In the genomic region with DNA sequence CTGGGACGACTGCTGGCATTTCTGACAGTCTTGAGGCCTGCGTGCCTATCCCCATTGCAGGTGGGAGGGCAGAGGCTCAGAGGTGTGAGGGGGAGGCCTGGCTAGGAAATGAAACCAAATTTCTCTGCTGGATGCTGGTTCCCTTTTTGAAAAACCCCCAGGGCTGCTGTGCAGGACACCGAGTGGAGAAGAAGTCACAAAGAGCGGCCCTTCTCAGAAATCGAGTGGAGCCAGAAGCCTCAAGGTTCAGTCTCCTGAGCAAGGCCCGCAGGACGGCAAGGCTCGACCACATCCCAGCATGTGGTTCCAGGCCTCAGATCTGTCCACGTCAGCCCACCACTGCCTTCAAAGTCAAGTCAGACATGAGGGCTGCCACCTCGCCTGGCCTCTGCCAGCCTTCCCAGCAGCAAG, we compare ENCODE assay signal across 1 cellular context.
A peak's percentile ranks its signal among the peaks of the same experiment; 100 is the strongest.
TF ChIP-seq lines count a peak whose summit lies in the region.

No MANE protein-coding gene starts in this region.

TF ChIP-seq in K562, 482 proteins besides CTCF, POLR2A, EP300 and RAD21 (continued from another document):
- TF ChIP-seq, protein P1, sequence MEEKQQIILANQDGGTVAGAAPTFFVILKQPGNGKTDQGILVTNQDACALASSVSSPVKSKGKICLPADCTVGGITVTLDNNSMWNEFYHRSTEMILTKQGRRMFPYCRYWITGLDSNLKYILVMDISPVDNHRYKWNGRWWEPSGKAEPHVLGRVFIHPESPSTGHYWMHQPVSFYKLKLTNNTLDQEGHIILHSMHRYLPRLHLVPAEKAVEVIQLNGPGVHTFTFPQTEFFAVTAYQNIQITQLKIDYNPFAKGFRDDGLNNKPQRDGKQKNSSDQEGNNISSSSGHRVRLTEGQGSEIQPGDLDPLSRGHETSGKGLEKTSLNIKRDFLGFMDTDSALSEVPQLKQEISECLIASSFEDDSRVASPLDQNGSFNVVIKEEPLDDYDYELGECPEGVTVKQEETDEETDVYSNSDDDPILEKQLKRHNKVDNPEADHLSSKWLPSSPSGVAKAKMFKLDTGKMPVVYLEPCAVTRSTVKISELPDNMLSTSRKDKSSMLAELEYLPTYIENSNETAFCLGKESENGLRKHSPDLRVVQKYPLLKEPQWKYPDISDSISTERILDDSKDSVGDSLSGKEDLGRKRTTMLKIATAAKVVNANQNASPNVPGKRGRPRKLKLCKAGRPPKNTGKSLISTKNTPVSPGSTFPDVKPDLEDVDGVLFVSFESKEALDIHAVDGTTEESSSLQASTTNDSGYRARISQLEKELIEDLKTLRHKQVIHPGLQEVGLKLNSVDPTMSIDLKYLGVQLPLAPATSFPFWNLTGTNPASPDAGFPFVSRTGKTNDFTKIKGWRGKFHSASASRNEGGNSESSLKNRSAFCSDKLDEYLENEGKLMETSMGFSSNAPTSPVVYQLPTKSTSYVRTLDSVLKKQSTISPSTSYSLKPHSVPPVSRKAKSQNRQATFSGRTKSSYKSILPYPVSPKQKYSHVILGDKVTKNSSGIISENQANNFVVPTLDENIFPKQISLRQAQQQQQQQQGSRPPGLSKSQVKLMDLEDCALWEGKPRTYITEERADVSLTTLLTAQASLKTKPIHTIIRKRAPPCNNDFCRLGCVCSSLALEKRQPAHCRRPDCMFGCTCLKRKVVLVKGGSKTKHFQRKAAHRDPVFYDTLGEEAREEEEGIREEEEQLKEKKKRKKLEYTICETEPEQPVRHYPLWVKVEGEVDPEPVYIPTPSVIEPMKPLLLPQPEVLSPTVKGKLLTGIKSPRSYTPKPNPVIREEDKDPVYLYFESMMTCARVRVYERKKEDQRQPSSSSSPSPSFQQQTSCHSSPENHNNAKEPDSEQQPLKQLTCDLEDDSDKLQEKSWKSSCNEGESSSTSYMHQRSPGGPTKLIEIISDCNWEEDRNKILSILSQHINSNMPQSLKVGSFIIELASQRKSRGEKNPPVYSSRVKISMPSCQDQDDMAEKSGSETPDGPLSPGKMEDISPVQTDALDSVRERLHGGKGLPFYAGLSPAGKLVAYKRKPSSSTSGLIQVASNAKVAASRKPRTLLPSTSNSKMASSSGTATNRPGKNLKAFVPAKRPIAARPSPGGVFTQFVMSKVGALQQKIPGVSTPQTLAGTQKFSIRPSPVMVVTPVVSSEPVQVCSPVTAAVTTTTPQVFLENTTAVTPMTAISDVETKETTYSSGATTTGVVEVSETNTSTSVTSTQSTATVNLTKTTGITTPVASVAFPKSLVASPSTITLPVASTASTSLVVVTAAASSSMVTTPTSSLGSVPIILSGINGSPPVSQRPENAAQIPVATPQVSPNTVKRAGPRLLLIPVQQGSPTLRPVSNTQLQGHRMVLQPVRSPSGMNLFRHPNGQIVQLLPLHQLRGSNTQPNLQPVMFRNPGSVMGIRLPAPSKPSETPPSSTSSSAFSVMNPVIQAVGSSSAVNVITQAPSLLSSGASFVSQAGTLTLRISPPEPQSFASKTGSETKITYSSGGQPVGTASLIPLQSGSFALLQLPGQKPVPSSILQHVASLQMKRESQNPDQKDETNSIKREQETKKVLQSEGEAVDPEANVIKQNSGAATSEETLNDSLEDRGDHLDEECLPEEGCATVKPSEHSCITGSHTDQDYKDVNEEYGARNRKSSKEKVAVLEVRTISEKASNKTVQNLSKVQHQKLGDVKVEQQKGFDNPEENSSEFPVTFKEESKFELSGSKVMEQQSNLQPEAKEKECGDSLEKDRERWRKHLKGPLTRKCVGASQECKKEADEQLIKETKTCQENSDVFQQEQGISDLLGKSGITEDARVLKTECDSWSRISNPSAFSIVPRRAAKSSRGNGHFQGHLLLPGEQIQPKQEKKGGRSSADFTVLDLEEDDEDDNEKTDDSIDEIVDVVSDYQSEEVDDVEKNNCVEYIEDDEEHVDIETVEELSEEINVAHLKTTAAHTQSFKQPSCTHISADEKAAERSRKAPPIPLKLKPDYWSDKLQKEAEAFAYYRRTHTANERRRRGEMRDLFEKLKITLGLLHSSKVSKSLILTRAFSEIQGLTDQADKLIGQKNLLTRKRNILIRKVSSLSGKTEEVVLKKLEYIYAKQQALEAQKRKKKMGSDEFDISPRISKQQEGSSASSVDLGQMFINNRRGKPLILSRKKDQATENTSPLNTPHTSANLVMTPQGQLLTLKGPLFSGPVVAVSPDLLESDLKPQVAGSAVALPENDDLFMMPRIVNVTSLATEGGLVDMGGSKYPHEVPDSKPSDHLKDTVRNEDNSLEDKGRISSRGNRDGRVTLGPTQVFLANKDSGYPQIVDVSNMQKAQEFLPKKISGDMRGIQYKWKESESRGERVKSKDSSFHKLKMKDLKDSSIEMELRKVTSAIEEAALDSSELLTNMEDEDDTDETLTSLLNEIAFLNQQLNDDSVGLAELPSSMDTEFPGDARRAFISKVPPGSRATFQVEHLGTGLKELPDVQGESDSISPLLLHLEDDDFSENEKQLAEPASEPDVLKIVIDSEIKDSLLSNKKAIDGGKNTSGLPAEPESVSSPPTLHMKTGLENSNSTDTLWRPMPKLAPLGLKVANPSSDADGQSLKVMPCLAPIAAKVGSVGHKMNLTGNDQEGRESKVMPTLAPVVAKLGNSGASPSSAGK (IDR thresholded peaks at IDR 0.05) = peak; percentile 37; the same call in 1 of the 2 replicates
TF ChIP-seq in K562: peak in this region for 7.
